ENCODE assay signal across 1 cellular context in the genomic region with DNA sequence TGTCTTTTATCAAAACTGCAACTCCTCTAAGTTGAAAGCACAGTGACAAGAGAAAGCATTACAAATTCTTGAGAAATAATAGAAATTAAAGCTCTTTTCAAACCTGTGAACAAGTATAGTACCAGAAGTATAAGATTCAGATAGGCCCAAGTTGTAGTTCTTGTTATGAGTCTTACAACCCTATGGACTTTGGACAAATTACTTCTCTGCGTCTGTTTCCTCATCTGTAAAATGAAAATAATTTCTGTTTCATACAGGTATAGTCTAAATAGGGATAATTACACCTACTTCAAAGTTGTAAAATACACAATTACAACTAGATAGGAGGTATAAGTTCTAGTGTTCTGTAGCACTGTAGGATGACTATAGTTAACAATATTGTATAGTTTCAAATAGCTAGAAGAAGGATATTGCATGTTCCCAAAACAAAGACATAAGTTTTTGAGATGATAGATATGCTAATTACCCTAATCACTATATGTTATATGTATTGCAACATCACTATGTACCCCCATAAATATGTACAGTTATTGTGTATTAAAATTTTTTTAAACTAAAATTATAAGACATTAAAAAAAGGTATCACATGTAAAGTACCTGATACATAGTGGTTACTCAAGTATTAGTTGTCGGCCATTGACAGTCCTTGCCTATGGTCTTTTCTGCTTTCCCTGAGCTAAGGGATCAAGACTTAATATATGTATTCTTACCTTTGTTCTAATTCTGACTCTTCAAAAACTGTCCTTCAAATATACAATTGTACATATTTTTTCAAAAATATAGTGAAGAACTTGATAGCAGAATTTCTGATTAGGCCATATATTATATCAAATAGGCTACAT.
TF ChIP-seq lines count a peak whose summit lies in the region.

No MANE protein-coding gene starts in this region.

TF ChIP-seq in K562, 482 proteins besides CTCF, POLR2A, EP300 and RAD21 (continued from another document):
- TF ChIP-seq, protein P1, sequence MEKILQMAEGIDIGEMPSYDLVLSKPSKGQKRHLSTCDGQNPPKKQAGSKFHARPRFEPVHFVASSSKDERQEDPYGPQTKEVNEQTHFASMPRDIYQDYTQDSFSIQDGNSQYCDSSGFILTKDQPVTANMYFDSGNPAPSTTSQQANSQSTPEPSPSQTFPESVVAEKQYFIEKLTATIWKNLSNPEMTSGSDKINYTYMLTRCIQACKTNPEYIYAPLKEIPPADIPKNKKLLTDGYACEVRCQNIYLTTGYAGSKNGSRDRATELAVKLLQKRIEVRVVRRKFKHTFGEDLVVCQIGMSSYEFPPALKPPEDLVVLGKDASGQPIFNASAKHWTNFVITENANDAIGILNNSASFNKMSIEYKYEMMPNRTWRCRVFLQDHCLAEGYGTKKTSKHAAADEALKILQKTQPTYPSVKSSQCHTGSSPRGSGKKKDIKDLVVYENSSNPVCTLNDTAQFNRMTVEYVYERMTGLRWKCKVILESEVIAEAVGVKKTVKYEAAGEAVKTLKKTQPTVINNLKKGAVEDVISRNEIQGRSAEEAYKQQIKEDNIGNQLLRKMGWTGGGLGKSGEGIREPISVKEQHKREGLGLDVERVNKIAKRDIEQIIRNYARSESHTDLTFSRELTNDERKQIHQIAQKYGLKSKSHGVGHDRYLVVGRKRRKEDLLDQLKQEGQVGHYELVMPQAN (IDR thresholded peaks at IDR 0.05; ENCODE audit: borderline replicate concordance): no peak
- TF ChIP-seq POLR2AphosphoS5 (IDR thresholded peaks at IDR 0.05; ENCODE audit: control insufficient read depth, insufficient read depth, low read depth, low read length) (no peak), DIDO1 (tag; IDR thresholded peaks at IDR 0.05; ENCODE audit: low read depth) (no peak), ERF (CRISPR knock-in tag; IDR thresholded peaks at IDR 0.05) (no peak), BCOR (IDR thresholded peaks at IDR 0.05) (no peak), GTF2F1 (IDR thresholded peaks at IDR 0.05; ENCODE audit: low read depth, low read length) (no peak), GATAD2B (IDR thresholded peaks at IDR 0.05; ENCODE audit: borderline replicate concordance) (peak; percentile 64), SREBF1 (IDR thresholded peaks at IDR 0.05; ENCODE audit: borderline replicate concordance, low read depth, low read length) (no peak), FOXK1 (CRISPR knock-in tag; IDR thresholded peaks at IDR 0.05; ENCODE audit: borderline replicate concordance) (no peak), ELF1 (tag; IDR thresholded peaks at IDR 0.05) (0 out of 2 replicates have a peak, but pooled peaks have one; percentile 24), ZEB2 (IDR thresholded peaks at IDR 0.05) (peak; percentile 29; the same call in 1 of the 2 replicates), FOXJ2 (tag; IDR thresholded peaks at IDR 0.05) (no peak), MAFG (tag; conservative IDR thresholded peaks at IDR 0.05) (no peak), FOXK2 (conservative IDR thresholded peaks at IDR 0.05 in 1 of 2, IDR thresholded peaks at IDR 0.05 in 1 of 2; ENCODE audit: low read depth in 2 of 2) (no peak), KLF16 (IDR thresholded peaks at IDR 0.05) (no peak), SRSF3 (IDR thresholded peaks at IDR 0.05; ENCODE audit: insufficient read depth, low read length) (no peak), STAT5A (IDR thresholded peaks at IDR 0.05; ENCODE audit: borderline replicate concordance, low read length) (no peak), NELFE (IDR thresholded peaks at IDR 0.05; ENCODE audit: insufficient read depth, insufficient read length) (no peak), RBM15 (IDR thresholded peaks at IDR 0.05; ENCODE audit: insufficient read depth, low read length) (no peak), NCOR1 (IDR thresholded peaks at IDR 0.05) (no peak), ZC3H4 (CRISPR knock-in tag; IDR thresholded peaks at IDR 0.05; ENCODE audit: borderline replicate concordance) (no peak), ZFPM2 (CRISPR knock-in tag; IDR thresholded peaks at IDR 0.05) (no peak)
- TF ChIP-seq, protein P2, sequence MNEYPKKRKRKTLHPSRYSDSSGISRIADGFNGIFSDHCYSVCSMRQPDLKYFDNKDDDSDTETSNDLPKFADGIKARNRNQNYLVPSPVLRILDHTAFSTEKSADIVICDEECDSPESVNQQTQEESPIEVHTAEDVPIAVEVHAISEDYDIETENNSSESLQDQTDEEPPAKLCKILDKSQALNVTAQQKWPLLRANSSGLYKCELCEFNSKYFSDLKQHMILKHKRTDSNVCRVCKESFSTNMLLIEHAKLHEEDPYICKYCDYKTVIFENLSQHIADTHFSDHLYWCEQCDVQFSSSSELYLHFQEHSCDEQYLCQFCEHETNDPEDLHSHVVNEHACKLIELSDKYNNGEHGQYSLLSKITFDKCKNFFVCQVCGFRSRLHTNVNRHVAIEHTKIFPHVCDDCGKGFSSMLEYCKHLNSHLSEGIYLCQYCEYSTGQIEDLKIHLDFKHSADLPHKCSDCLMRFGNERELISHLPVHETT (CRISPR knock-in tag; conservative IDR thresholded peaks at IDR 0.05 in 1 of 2, IDR thresholded peaks at IDR 0.05 in 1 of 2): no peak
- TF ChIP-seq, protein P3, sequence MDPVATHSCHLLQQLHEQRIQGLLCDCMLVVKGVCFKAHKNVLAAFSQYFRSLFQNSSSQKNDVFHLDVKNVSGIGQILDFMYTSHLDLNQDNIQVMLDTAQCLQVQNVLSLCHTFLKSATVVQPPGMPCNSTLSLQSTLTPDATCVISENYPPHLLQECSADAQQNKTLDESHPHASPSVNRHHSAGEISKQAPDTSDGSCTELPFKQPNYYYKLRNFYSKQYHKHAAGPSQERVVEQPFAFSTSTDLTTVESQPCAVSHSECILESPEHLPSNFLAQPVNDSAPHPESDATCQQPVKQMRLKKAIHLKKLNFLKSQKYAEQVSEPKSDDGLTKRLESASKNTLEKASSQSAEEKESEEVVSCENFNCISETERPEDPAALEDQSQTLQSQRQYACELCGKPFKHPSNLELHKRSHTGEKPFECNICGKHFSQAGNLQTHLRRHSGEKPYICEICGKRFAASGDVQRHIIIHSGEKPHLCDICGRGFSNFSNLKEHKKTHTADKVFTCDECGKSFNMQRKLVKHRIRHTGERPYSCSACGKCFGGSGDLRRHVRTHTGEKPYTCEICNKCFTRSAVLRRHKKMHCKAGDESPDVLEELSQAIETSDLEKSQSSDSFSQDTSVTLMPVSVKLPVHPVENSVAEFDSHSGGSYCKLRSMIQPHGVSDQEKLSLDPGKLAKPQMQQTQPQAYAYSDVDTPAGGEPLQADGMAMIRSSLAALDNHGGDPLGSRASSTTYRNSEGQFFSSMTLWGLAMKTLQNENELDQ (CRISPR knock-in tag; IDR thresholded peaks at IDR 0.05; ENCODE audit: borderline replicate concordance): no peak
- TF ChIP-seq, protein P4, sequence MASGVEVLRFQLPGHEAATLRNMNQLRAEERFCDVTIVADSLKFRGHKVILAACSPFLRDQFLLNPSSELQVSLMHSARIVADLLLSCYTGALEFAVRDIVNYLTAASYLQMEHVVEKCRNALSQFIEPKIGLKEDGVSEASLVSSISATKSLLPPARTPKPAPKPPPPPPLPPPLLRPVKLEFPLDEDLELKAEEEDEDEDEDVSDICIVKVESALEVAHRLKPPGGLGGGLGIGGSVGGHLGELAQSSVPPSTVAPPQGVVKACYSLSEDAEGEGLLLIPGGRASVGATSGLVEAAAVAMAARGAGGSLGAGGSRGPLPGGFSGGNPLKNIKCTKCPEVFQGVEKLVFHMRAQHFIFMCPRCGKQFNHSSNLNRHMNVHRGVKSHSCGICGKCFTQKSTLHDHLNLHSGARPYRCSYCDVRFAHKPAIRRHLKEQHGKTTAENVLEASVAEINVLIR (CRISPR knock-in tag; IDR thresholded peaks at IDR 0.05): no peak
- TF ChIP-seq, protein P5, sequence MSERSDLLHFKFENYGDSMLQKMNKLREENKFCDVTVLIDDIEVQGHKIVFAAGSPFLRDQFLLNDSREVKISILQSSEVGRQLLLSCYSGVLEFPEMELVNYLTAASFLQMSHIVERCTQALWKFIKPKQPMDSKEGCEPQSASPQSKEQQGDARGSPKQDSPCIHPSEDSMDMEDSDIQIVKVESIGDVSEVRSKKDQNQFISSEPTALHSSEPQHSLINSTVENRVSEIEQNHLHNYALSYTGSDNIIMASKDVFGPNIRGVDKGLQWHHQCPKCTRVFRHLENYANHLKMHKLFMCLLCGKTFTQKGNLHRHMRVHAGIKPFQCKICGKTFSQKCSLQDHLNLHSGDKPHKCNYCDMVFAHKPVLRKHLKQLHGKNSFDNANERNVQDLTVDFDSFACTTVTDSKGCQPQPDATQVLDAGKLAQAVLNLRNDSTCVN (CRISPR knock-in tag; IDR thresholded peaks at IDR 0.05): no peak
- TF ChIP-seq, protein P6, sequence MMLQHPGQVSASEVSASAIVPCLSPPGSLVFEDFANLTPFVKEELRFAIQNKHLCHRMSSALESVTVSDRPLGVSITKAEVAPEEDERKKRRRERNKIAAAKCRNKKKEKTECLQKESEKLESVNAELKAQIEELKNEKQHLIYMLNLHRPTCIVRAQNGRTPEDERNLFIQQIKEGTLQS (IDR thresholded peaks at IDR 0.05): peak; percentile 65
- TF ChIP-seq, protein P6 (CRISPR knock-in tag; conservative IDR thresholded peaks at IDR 0.05): no peak
